In the genomic region with DNA sequence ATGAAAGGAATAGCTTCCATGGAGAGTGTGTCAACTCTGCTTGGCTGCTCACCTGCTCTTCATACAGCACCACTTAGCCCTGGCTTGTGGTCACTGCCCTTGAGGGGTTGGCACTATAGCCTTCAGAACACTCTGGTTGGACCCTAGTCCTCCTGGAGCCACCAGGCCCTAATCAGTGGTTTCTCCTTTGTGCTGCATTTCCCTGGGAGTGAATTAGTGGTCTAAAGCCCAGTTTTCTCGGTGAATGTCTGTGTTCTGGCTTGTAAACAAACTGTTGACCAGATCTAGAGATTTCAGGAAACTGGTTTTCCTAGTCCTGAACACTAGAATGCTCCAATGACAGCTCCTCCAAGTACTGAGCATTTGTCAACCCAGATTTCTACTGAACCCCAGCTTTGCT, we compare ENCODE assay signal across 26 cellular contexts. TPM values are rescaled to one million over a fixed set of nuclear protein-coding genes. Genes with fewer than 3 reads are reported as not detected.
DNase-seq lines count a peak whose midpoint lies in the region; TF ChIP-seq lines count a peak whose summit lies in the region.
"Had no signal": no experiment of that assay in that cellular context is flagged by ENCODE, and none has a peak within 500 bp of the region (broad histone marks: within the 10 kb centered on the region; RNA-seq: fewer than 3 reads in every experiment).

No MANE protein-coding gene starts in this region.

- no peak overlapping the region for H2BK12ac ChIP-seq in mesenchymal stem cell (ENCODE audit: low read length in 2 of 2)

- H2AFZ ChIP-seq in mammary epithelial cell (ENCODE audit: low read depth, low read length) (no peak overlapping the region), mesenchymal stem cell (ENCODE audit: low read depth, low read length) (no peak overlapping the region)

- H4K20me1 ChIP-seq in mammary epithelial cell (ENCODE audit: insufficient read depth, low read length), result no peaks in the 10 kb centered on the region

- no peak overlapping the region for H3K4ac ChIP-seq in mesenchymal stem cell (ENCODE audit: low read depth in 1 of 2, low read length in 2 of 2)

- in situ Hi-C loops in mammary epithelial cell (cut with MboI; ENCODE audit: low sequenced_read_pairs in 2 of 2) (no loop called here), T47D (cut with HindIII; ENCODE audit: low pct_unique_long_range_greater_than_20kb, low sequenced_read_pairs) (no loop called here), G401 (cut with HindIII; ENCODE audit: low sequenced_read_pairs) (no loop called here)

- H3K27me3 ChIP-seq in mammary epithelial cell (ENCODE audit: insufficient read depth, low read length), result no peaks in the 10 kb centered on the region
- no peaks in the 10 kb centered on the region for H3K27me3 ChIP-seq in mesenchymal stem cell (ENCODE audit: control insufficient read depth in 1 of 2, insufficient read depth in 1 of 2, low read length in 2 of 2)
- H3K27me3 ChIP-seq in thyroid gland, result no peaks in the 10 kb centered on the region
- H3K27me3 ChIP-seq in A673 (replicated peaks; ENCODE audit: insufficient read depth, low read depth, low read length, poor library complexity), result no peaks in the 10 kb centered on the region
- H3K27me3 ChIP-seq: BE2C, dorsolateral prefrontal cortex had no signal

- no peak overlapping the region for H2AK5ac ChIP-seq in mesenchymal stem cell (ENCODE audit: low read length, severe bottlenecking)

- DNase-seq in MCF 10A (ENCODE audit: unreplicated experiment) (no peak), mammary epithelial cell (no peak), T47D (ENCODE audit: low read depth in 1 of 2, low spot score in 1 of 2) (peak; percentile 34 to 79), mesenchymal stem cell (peak; percentile 16), thyroid gland (peak; percentile 48 to 55), A673 (ENCODE audit: low spot score) (no peak), germinal center (ENCODE audit: low spot score) (no peak), G401 (ENCODE audit: low spot score) (no peak)
- DNase-seq: activated CD4-positive, alpha-beta memory T cell treated with anti-CD3 and anti-CD28 coated beads for 36 hours; activated CD4-positive, CD25-positive, alpha-beta regulatory T cell; activated naive CD8-positive, alpha-beta T cell treated with anti-CD3 and anti-CD28 coated beads for 36 hours; BE2C; DMS79; dorsolateral prefrontal cortex; hippocampal formation; NCI-H1092 treated with DMSO at 0.1 percent for 48 hours; NCI-H187 treated with DMSO at 0.1 percent for 48 hours; NCI-H226; NCI-H748 treated with DMSO at 0.1 percent for 48 hours; stimulated activated CD4-positive, alpha-beta T cell treated with anti-CD3 and anti-CD28 coated beads, Interleukin-1b, Interleukin-23, amount 100 ng/mL, for 48 hours; SW 1271; T1000 had no signal

- no peaks in the 10 kb centered on the region for H3K36me3 ChIP-seq in mammary epithelial cell (ENCODE audit: insufficient read depth, low read length)
- H3K36me3 ChIP-seq in mesenchymal stem cell (ENCODE audit: control insufficient read depth in 1 of 2, insufficient read depth in 2 of 2, low read depth in 1 of 2, low read length in 2 of 2), result no peaks in the 10 kb centered on the region
- no peaks in the 10 kb centered on the region for H3K36me3 ChIP-seq in thyroid gland
- H3K36me3 ChIP-seq in A673 (ENCODE audit: insufficient read depth, low read length, poor library complexity, severe bottlenecking), result no peaks in the 10 kb centered on the region
- H3K36me3 ChIP-seq: BE2C, HAP-1 had no signal

- H2BK5ac ChIP-seq in mesenchymal stem cell (ENCODE audit: low read depth, low read length, poor library complexity, severe bottlenecking), result no peak overlapping the region

- peaks cover 9% of the 10 kb centered on the region for H3K9me3 Mint-ChIP-seq in MCF 10A (ENCODE audit: unreplicated experiment)

- H3K4me1 ChIP-seq in mammary epithelial cell (ENCODE audit: insufficient read depth, low read length) (peaks cover 5% of the 10 kb centered on the region), mesenchymal stem cell (ENCODE audit: control insufficient read depth, insufficient read depth, low read depth, low read length) (no peaks in the 10 kb centered on the region), thyroid gland (peaks cover 5 to 10% of the 10 kb centered on the region in 2 donors), A673 (ENCODE audit: insufficient read depth, low read length, poor library complexity, severe bottlenecking) (peaks cover 8% of the 10 kb centered on the region)
- H3K4me1 ChIP-seq: BE2C, HAP-1 had no signal

- no peak overlapping the region for H2BK120ac ChIP-seq in mesenchymal stem cell (ENCODE audit: low read depth, low read length)

- no peaks in the 10 kb centered on the region for H3K79me2 ChIP-seq in mammary epithelial cell (ENCODE audit: insufficient read depth, low read length)

- no peak overlapping the region for H3K18ac ChIP-seq in mesenchymal stem cell (ENCODE audit: low read depth in 1 of 2, low read length in 2 of 2)

- H3K4me3 ChIP-seq in mammary epithelial cell (replicated peaks in 1 of 3; ENCODE audit: insufficient read depth in 1 of 3, low read depth in 2 of 3, low read length in 3 of 3) (no peak overlapping the region), mesenchymal stem cell (ENCODE audit: insufficient read depth in 1 of 2, low read depth in 1 of 2, low read length in 2 of 2) (no peak overlapping the region), thyroid gland (replicated peaks in 1 of 3) (no peak overlapping the region), A673 (ENCODE audit: low read depth, low read length, poor library complexity, severe bottlenecking) (no peak overlapping the region)
- H3K4me3 ChIP-seq: dorsolateral prefrontal cortex, HAP-1 had no signal

- intact Hi-C loops in MCF 10A (cut with micrococcal nuclease) (no loop called here), mammary epithelial cell (cut with micrococcal nuclease) (no loop called here), thyroid gland (cut with DNase I) (no loop called here), A673 (cut with micrococcal nuclease; ENCODE audit: unreplicated experiment) (no loop called here)

- CTCF ChIA-PET in MCF 10A (lab: Yijun Ruan, JAX), result no interaction called here
- CTCF ChIA-PET in mammary epithelial cell (lab: Charles Lee; ENCODE audit: low non-redundant PET), result no interaction called here
- CTCF ChIA-PET in A673 (lab: Charles Lee), result no interaction called here

- H3K27ac ChIP-seq in mammary epithelial cell (ENCODE audit: insufficient read depth, low read depth, low read length), result no peak overlapping the region
- no peak overlapping the region for H3K27ac ChIP-seq in mesenchymal stem cell (ENCODE audit: low read length, poor library complexity, severe bottlenecking)
- H3K27ac ChIP-seq in thyroid gland, result peak overlapping the region in 1 of 3 donors; percentile 48
- H3K27ac ChIP-seq in A673 (ENCODE audit: low read depth, low read length, poor library complexity, severe bottlenecking), result no peak overlapping the region
- H3K27ac ChIP-seq: dorsolateral prefrontal cortex, HL-60 had no signal

- no peaks in the 10 kb centered on the region for H3K79me1 ChIP-seq in mesenchymal stem cell (replicated peaks; ENCODE audit: low read length, poor library complexity, severe bottlenecking)

- no peak overlapping the region for H3K4me3 Mint-ChIP-seq in MCF 10A (ENCODE audit: unreplicated experiment)
- H3K4me3 Mint-ChIP-seq: activated CD4-positive, alpha-beta memory T cell treated with anti-CD3 and anti-CD28 coated beads for 36 hours; activated naive CD8-positive, alpha-beta T cell treated with anti-CD3 and anti-CD28 coated beads for 36 hours; neural crest cell had no signal

- peak overlapping the region; percentile 52 for H3K27ac Mint-ChIP-seq in MCF 10A (ENCODE audit: low read depth, unreplicated experiment)
- H3K27ac Mint-ChIP-seq: activated CD4-positive, alpha-beta memory T cell treated with anti-CD3 and anti-CD28 coated beads for 36 hours; activated naive CD8-positive, alpha-beta T cell treated with anti-CD3 and anti-CD28 coated beads for 36 hours; progenitor cell of endocrine pancreas had no signal

- H3K23ac ChIP-seq in mesenchymal stem cell (ENCODE audit: low read length in 2 of 2), result no peak overlapping the region

- POLR2A ChIA-PET in MCF 10A (lab: Yijun Ruan, JAX) (interaction anchor here (1.9 kb wide), 2 partner anchors 29 to 35 kb away, joined by 5 to 7 read pairs; no protein-coding TSS in a partner anchor), A673 (lab: Charles Lee; ENCODE audit: low non-redundant PET) (no interaction called here)

- peaks cover 6% of the 10 kb centered on the region for H3K4me1 Mint-ChIP-seq in MCF 10A (ENCODE audit: insufficient read depth, unreplicated experiment)
- H3K4me1 Mint-ChIP-seq: neural crest cell had no signal

- WGBS in mammary epithelial cell (ENCODE audit: low coverage, missing lambda C conversion rate), result 100% methylated on average over 1 of the region's 1 CpG
- WGBS in mesenchymal stem cell, result 0% methylated on average over 1 of the region's 1 CpG
- WGBS in thyroid gland, 2 donors, result 9 to 50% methylated on average over 1 of the region's 1 CpG

- H3K9ac ChIP-seq in mammary epithelial cell (ENCODE audit: insufficient read depth, low read length) (no peak overlapping the region), mesenchymal stem cell (ENCODE audit: low read length) (no peak overlapping the region)

- H2BK15ac ChIP-seq in mesenchymal stem cell (ENCODE audit: low read depth, poor library complexity, severe bottlenecking), result no peak overlapping the region

- TF ChIP-seq CTCF in MCF 10A (IDR thresholded peaks at IDR 0.05; ENCODE audit: unreplicated experiment) (no peak), mammary epithelial cell (conservative IDR thresholded peaks at IDR 0.05 in 1 of 2, IDR thresholded peaks at IDR 0.05 in 1 of 2; ENCODE audit: extremely low read depth in 1 of 2, insufficient read depth in 1 of 2, low read depth in 1 of 2, low read length in 2 of 2) (no peak), thyroid gland (IDR thresholded peaks at IDR 0.05) (no peak), A673 (conservative IDR thresholded peaks at IDR 0.05; ENCODE audit: low read depth, low read length) (no peak)

- dilution Hi-C loops in mammary epithelial cell (cut with HindIII; ENCODE audit: low sequenced_read_pairs), result no loop called here

- H3K4me2 ChIP-seq in mammary epithelial cell (ENCODE audit: insufficient read depth, low read depth, low read length) (no peak overlapping the region), mesenchymal stem cell (ENCODE audit: low read length, poor library complexity, severe bottlenecking) (no peak overlapping the region)

- no peak for TF ChIP-seq POLR2A in thyroid gland (IDR thresholded peaks at IDR 0.05)

- no peaks in the 10 kb centered on the region for H3K27me3 Mint-ChIP-seq in MCF 10A (ENCODE audit: insufficient read depth, unreplicated experiment)
- H3K27me3 Mint-ChIP-seq: activated CD4-positive, alpha-beta memory T cell treated with anti-CD3 and anti-CD28 coated beads for 36 hours; activated naive CD8-positive, alpha-beta T cell treated with anti-CD3 and anti-CD28 coated beads for 36 hours; progenitor cell of endocrine pancreas had no signal

- peak overlapping the region; percentile 31 for H4K8ac ChIP-seq in mesenchymal stem cell (ENCODE audit: low read length)

- H3K9me3 ChIP-seq in mammary epithelial cell (replicated peaks; ENCODE audit: insufficient read depth, low read length), result peaks cover 20% of the 10 kb centered on the region
- H3K9me3 ChIP-seq in mesenchymal stem cell (ENCODE audit: control insufficient read depth, low read length), result peaks cover 29% of the 10 kb centered on the region
- H3K9me3 ChIP-seq in thyroid gland, result no peaks in the 10 kb centered on the region
- no peaks in the 10 kb centered on the region for H3K9me3 ChIP-seq in A673 (ENCODE audit: low read depth, low read length, poor library complexity, severe bottlenecking)
- H3K9me3 ChIP-seq: BE2C, HAP-1 had no signal

- no peaks in the 10 kb centered on the region for H3K36me3 Mint-ChIP-seq in MCF 10A (ENCODE audit: insufficient read depth, unreplicated experiment)

- no peak overlapping the region for H3K14ac ChIP-seq in mesenchymal stem cell (ENCODE audit: low read length in 2 of 2)

- BruUV-seq in MCF 10A (replicated peaks; lab: Mats Ljungman, UMichigan) (no TSS peak), mammary epithelial cell (replicated peaks; lab: Mats Ljungman, UMichigan) (no TSS peak), A673 (replicated peaks; lab: Mats Ljungman, UMichigan) (no TSS peak)

- no peak overlapping the region for H4K91ac ChIP-seq in mesenchymal stem cell (ENCODE audit: low read length)

RNA-seq across cellular contexts. Expression of gene TMEM154, which starts 28.6 kb away (rescaled TPM):
- total RNA-seq in MCF 10A (2022) (37.9 and 41.5 TPM in 2 replicates), mammary epithelial cell (100 to 1,000 TPM in 1 of 2 donors, 10 to 100 TPM in 1; 15.2 to 119 TPM), thyroid gland (1 to 10 TPM in 1 of 4 donors, under 1 TPM in 3; 0.22 to 1.6 (median 0.42) TPM), A673 (2021) (2.3 and 2.6 TPM in 2 replicates)
- 22.9 TPM for polyA plus RNA-seq in mammary epithelial cell
- 40.9 TPM for polyA minus RNA-seq in mammary epithelial cell
- 10.7 TPM for polyA plus RNA-seq in mesenchymal stem cell (2013, experiment 1 of 2)
- polyA plus RNA-seq in mesenchymal stem cell (2013, experiment 2 of 2), result 12.0 TPM
- not detected in 2 replicates for total RNA-seq in G401 (2014; rRNA removed; shearing (Covaris generic))

Comparison
In these comparisons a context has a peak if more than half of its experiments do, and no peak if none do; other contexts are left out.
1. DNase-seq: peak in T47D (2 of 2), mesenchymal stem cell (single experiment) and thyroid gland (2 of 2); none in MCF 10A (single experiment), mammary epithelial cell (single experiment), A673 (single experiment), germinal center (single experiment) and G401 (single experiment).